13 cellular contexts compared by ENCODE assay signal in the genomic region with DNA sequence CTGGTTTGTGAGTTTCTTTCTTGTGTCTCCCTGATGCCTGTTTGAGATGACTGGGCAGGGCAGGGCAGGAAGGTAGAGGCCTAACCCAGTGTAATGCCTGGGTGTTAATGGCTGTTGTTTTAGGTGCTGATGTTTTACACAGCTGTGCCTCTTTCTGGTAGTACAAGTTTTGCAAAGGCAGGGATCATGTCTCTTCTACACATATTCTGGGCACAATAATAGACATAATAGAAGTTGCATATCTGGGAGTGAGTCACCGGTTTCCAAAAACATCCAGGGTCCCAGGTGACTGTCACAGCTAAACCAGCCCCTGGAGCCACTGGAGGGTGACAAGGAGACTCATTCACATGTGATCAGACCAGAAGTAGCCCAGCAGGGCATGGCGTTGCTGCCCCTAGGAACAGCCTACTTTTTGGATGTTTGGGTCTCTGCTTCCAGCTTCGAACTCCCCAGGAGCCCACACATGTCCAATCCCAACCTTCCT. TPM values are rescaled to one million over a fixed set of nuclear protein-coding genes. Genes with fewer than 3 reads are reported as not detected.
DNase-seq lines count a peak whose midpoint lies in the region; ATAC-seq and TF ChIP-seq lines count a peak whose summit lies in the region.
"Had no signal": no experiment of that assay in that cellular context is flagged by ENCODE, and none has a peak within 500 bp of the region (broad histone marks: within the 10 kb centered on the region; RNA-seq: fewer than 3 reads in every experiment).

No MANE protein-coding gene starts in this region.

- H3K9ac ChIP-seq in subcutaneous abdominal adipose tissue (ENCODE audit: low read length in 5 of 5) = peak overlapping the region in 1 of 5 donors; percentile 20

- H3K27ac ChIP-seq in ascending aorta (peak overlapping the region; percentile 86 to 94), subcutaneous abdominal adipose tissue (ENCODE audit: low read depth, low read length) (peak overlapping the region; percentile 89)

- DNase-seq in ascending aorta (ENCODE audit: low spot score in 2 of 2) = peak in 1 of 2 donors; percentile 81
- no peak for DNase-seq in left colon
- DNase-seq in NCI-H2227 treated with DMSO at 0.1 percent for 48 hours (lab: John Stamatoyannopoulos, UW) = no peak
- no peak for DNase-seq in cortex of kidney (lab: John Stamatoyannopoulos, UW)
- no peak for DNase-seq in NCI-H774 (lab: John Stamatoyannopoulos, UW)
- DNase-seq: activated CD4-positive, alpha-beta T cell treated with anti-CD3 and anti-CD28 coated beads for 4 hours; GDM1; NCI-H187 treated with DMSO at 0.1 percent for 48 hours; SHP77; stimulated activated naive CD4-positive, alpha-beta T cell treated with Interleukin-2 at 50 U/mL for 16 hours had no signal

- peak overlapping the region in 1 of 2 donors; percentile 15 for H3K4me3 ChIP-seq in ascending aorta
- H3K4me3 ChIP-seq in subcutaneous abdominal adipose tissue (ENCODE audit: low read depth in 1 of 5, low read length in 5 of 5) = no peak overlapping the region

- TF ChIP-seq EP300 in Ishikawa (IDR thresholded peaks at IDR 0.05; ENCODE audit: borderline replicate concordance) = 0 out of 2 replicates have a peak, but pooled peaks have one; percentile 23

- H3K4me1 ChIP-seq in ascending aorta (peaks cover 35 to 83% of the 10 kb centered on the region in 2 donors), subcutaneous abdominal adipose tissue (ENCODE audit: control insufficient read depth in 5 of 5, insufficient read depth in 5 of 5, low read length in 5 of 5) (peaks cover 20 to 83% (median 67%) of the 10 kb centered on the region in 5 donors)

- H3K27me3 ChIP-seq in ascending aorta = no peaks in the 10 kb centered on the region
- H3K27me3 ChIP-seq in subcutaneous abdominal adipose tissue (ENCODE audit: control insufficient read depth in 5 of 5, insufficient read depth in 4 of 5, low read length in 5 of 5) = no peaks in the 10 kb centered on the region

- peaks cover 0 to 4% of the 10 kb centered on the region in 2 donors for H3K36me3 ChIP-seq in ascending aorta
- peaks cover 0 to 34% (median 10%) of the 10 kb centered on the region in 5 donors for H3K36me3 ChIP-seq in subcutaneous abdominal adipose tissue (ENCODE audit: control insufficient read depth in 5 of 5, insufficient read depth in 5 of 5, low read length in 5 of 5)

- TF ChIP-seq RAD21 in Ishikawa (IDR thresholded peaks at IDR 0.05; ENCODE audit: low read depth) = no peak

- TF ChIP-seq CTCF in ascending aorta (IDR thresholded peaks at IDR 0.05) = no peak

- intact Hi-C loops in ascending aorta (cut with DNase I) = loop anchor here (2.0 kb wide), 1 partner anchor 17 kb away; no protein-coding TSS in a partner anchor
- intact Hi-C loops in left colon (cut with DNase I, micrococcal nuclease) = no loop called here

- peak; percentile 37 for ATAC-seq in left colon
- ATAC-seq in GM19397 (IDR thresholded peaks at IDR 0.05; ENCODE audit: unreplicated experiment) = no peak

- no peaks in the 10 kb centered on the region for H3K9me3 ChIP-seq in ascending aorta
- H3K9me3 ChIP-seq in subcutaneous abdominal adipose tissue (ENCODE audit: control insufficient read depth in 5 of 5, low read length in 5 of 5) = no peaks in the 10 kb centered on the region

TF ChIP-seq in Ishikawa, 13 proteins besides CTCF, POLR2A, EP300 and RAD21:
- TF ChIP-seq FOXM1 (IDR thresholded peaks at IDR 0.05; ENCODE audit: borderline replicate concordance, low read depth) (no peak), CREB1 (IDR thresholded peaks at IDR 0.05; ENCODE audit: low read depth) (no peak), NFIC (IDR thresholded peaks at IDR 0.05) (no peak)
- TF ChIP-seq, protein P1, sequence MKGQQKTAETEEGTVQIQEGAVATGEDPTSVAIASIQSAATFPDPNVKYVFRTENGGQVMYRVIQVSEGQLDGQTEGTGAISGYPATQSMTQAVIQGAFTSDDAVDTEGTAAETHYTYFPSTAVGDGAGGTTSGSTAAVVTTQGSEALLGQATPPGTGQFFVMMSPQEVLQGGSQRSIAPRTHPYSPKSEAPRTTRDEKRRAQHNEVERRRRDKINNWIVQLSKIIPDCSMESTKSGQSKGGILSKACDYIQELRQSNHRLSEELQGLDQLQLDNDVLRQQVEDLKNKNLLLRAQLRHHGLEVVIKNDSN (IDR thresholded peaks at IDR 0.05) = no peak

RNA-seq across cellular contexts. Expression of gene TPCN1, which starts 18.1 kb away (rescaled TPM):
- 56.3 TPM for total RNA-seq in ascending aorta
- total RNA-seq in left colon = 10 to 100 TPM; 84.7 to 96.4 TPM

RNA-seq across cellular contexts. Expression of gene RITA1, which starts 53.8 kb away (rescaled TPM):
- 48.4 TPM for total RNA-seq in ascending aorta
- total RNA-seq in left colon = 10 to 100 TPM; 17.4 to 18.0 TPM

RNA-seq across cellular contexts. Expression of gene DDX54, which starts 54.1 kb away (rescaled TPM):
- 97.0 TPM for total RNA-seq in ascending aorta
- 10 to 100 TPM; 42.0 to 56.9 TPM for total RNA-seq in left colon
